ENCODE assay signal across 8 cellular contexts in the genomic region with DNA sequence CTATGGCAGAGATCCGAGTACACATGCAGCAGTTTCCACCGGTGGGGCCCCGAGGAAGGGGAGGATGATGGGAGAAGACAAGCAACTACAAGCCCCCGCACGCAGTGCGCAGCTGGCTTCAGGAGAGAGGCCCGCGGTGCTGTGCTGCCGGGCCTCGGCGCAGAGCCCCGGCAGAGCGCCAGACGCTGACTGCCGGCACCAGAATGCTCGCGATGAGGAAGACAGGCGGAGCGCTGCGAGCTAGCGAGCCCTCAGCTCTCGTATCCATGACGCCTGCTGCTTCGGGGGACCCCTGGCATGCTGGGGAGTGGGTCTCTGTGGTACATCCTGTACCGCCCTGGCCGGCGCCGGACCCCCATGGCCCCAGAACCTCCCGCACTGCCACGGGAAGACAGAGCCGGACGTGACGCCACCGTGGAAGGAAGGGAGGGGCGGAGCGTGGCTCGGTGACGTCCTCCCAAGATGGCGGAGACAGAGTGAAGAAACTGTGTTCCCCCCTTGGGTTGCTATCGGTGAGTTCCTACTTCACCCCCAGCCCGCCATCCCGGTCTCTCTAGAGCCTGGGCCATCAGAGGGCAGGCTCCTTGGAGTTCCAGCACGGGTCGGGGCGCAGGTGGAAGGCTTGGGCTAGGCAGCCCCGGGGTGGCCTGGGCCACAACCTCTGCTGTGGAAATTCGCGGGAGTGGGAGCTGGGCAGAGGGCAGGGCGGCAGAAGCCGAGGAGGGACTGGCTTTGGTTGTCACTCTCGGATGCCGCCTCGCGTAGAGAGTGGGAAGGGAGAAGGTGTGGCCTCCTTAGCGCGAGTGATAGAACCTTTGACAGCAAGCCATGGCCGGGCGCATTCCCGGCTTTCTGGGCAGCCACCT. TPM values are rescaled to one million over a fixed set of nuclear protein-coding genes. Genes with fewer than 3 reads are reported as not detected.
A peak's percentile ranks its signal among the peaks of the same experiment; 100 is the strongest.
DNase-seq lines count a peak whose midpoint lies in the region; ATAC-seq and TF ChIP-seq lines count a peak whose summit lies in the region.

Gene MYNN (plus strand): TSS at position 446 of the 866 bp plus-strand sequence. CDS start 900 bp downstream, outside the sequence.

- POLR2A ChIA-PET in activated CD4-positive, alpha-beta T cell treated with anti-CD3 and anti-CD28 coated beads, Interleukin-2, amount 10 ng/mL, durations not matched to agents 7 days and 5 days (lab: Charles Lee) = interaction anchor here (0.6 to 0.7 kb wide), 2 partner anchors 205 to 328 kb away, joined by 3 read pairs; no protein-coding TSS in a partner anchor

- H3K36me3 Mint-ChIP-seq in activated CD4-positive, alpha-beta T cell treated with anti-CD3 and anti-CD28 coated beads, Interleukin-2, amount 10 ng/mL, durations not matched to agents 7 days and 5 days (ENCODE audit: low read depth) = peaks cover 28% of the 10 kb centered on the region

- no peaks in the 10 kb centered on the region for H3K27me3 Mint-ChIP-seq in activated CD4-positive, alpha-beta T cell treated with anti-CD3 and anti-CD28 coated beads, Interleukin-2, amount 10 ng/mL, durations not matched to agents 7 days and 5 days

- peak; percentile 79 for ATAC-seq in HG03442 (IDR thresholded peaks at IDR 0.05; ENCODE audit: unreplicated experiment)
- ATAC-seq in left lung = peak; percentile 94

- no peaks in the 10 kb centered on the region for H3K9me3 Mint-ChIP-seq in activated CD4-positive, alpha-beta T cell treated with anti-CD3 and anti-CD28 coated beads, Interleukin-2, amount 10 ng/mL, durations not matched to agents 7 days and 5 days

- H3K27me3 ChIP-seq in BE2C (no peaks in the 10 kb centered on the region), left lung (no peaks in the 10 kb centered on the region)

- H3K4me3 ChIP-seq in BE2C (ENCODE audit: low read depth, low read length) (peak within 1 kb of the TSS; percentile 98), left lung (peak within 1 kb of the TSS; percentile 70 to 91)

- no peaks in the 10 kb centered on the region for H3K9me3 ChIP-seq in BE2C
- no peaks in the 10 kb centered on the region for H3K9me3 ChIP-seq in left lung

- H3K4me1 ChIP-seq in BE2C (no peaks in the 10 kb centered on the region), left lung (peaks cover 13 to 28% of the 10 kb centered on the region in 2 donors)

- H3K27ac ChIP-seq in left lung = peak within 1 kb of the TSS; percentile 99 to 100

- H3K4me1 Mint-ChIP-seq in activated CD4-positive, alpha-beta T cell treated with anti-CD3 and anti-CD28 coated beads, Interleukin-2, amount 10 ng/mL, durations not matched to agents 7 days and 5 days = peaks cover 53% of the 10 kb centered on the region

- intact Hi-C loops in left lung (cut with DNase I) = no loop called here

- peak within 1 kb of the TSS; percentile 95 for H3K4me3 Mint-ChIP-seq in activated CD4-positive, alpha-beta T cell treated with anti-CD3 and anti-CD28 coated beads, Interleukin-2, amount 10 ng/mL, durations not matched to agents 7 days and 5 days

- TF ChIP-seq CTCF in BE2C (IDR thresholded peaks at IDR 0.05; ENCODE audit: low read depth, low read length) (0 out of 2 replicates have a peak, but pooled peaks have one; percentile 11), left lung (IDR thresholded peaks at IDR 0.05) (no peak)

- peak; percentile 92 for DNase-seq in BE2C
- DNase-seq in GM19238 (ENCODE audit: insufficient read length, low spot score) = peak; percentile 66
- DNase-seq in NCI-H526 treated with DMSO at 0.1 percent for 48 hours (lab: John Stamatoyannopoulos, UW) = peak; percentile 90
- DNase-seq in activated CD4-positive, alpha-beta T cell treated with anti-CD3 and anti-CD28 coated beads, Interleukin-2, amount 10 ng/mL, durations not matched to agents 7 days and 5 days = peak; percentile 93
- peak; percentile 86 for DNase-seq in dedifferentiated amniotic fluid mesenchymal stem cell (ENCODE audit: extremely low spot score)
- DNase-seq in left lung = peak; percentile 93 to 97
- DNase-seq in stimulated activated CD4-positive, alpha-beta T cell treated with anti-CD3 and anti-CD28 coated beads, Interleukin-4, amount 100 ng/mL, for 1 hour = peak; percentile 92

- CTCF ChIA-PET in activated CD4-positive, alpha-beta T cell treated with anti-CD3 and anti-CD28 coated beads, Interleukin-2, amount 10 ng/mL, durations not matched to agents 7 days and 5 days (lab: Charles Lee) = interaction anchor here (0.9 to 2.6 kb wide), 5 partner anchors 8 to 193 kb away, joined by 3 to 6 read pairs (median 4); partner anchors contain the start of gene SEC62

- H3K36me3 ChIP-seq in BE2C = peaks cover 31% of the 10 kb centered on the region
- peaks cover 0 to 38% of the 10 kb centered on the region in 2 donors for H3K36me3 ChIP-seq in left lung

- peak within 1 kb of the TSS; percentile 100 for H3K27ac Mint-ChIP-seq in activated CD4-positive, alpha-beta T cell treated with anti-CD3 and anti-CD28 coated beads, Interleukin-2, amount 10 ng/mL, durations not matched to agents 7 days and 5 days

RNA-seq across cellular contexts. Expression of gene MYNN, which starts in this region (rescaled TPM):
- 27.0 TPM for polyA plus RNA-seq in BE2C (2012; ENCODE audit: insufficient read depth, insufficient read length, low read depth)
- total RNA-seq in activated CD4-positive, alpha-beta T cell treated with anti-CD3 and anti-CD28 coated beads, Interleukin-2, amount 10 ng/mL, durations not matched to agents 7 days and 5 days = 10 to 100 TPM; 14.8 to 16.4 TPM
- total RNA-seq in left lung = 10 to 100 TPM; 13.1 to 15.4 TPM

Comparison
In these comparisons a context has a peak if more than half of its experiments do, and no peak if none do; other contexts are left out.
1. Peak in every context shown above with its lines: DNase-seq, ATAC-seq, H3K4me3 ChIP-seq and H3K27ac ChIP-seq.